In genomic region chrX:119943185-119943988, GRCh38 we compare ENCODE assay signal across 8 cellular contexts. TPM values are rescaled to one million over a fixed set of nuclear protein-coding genes. Genes with fewer than 3 reads are reported as not detected.
DNase-seq lines count a peak whose midpoint lies in the region; ATAC-seq, FAIRE-seq and TF ChIP-seq lines count a peak whose summit lies in the region.

Gene NKAP (minus strand): TSS chrX:119943751. CDS start chrX:119943605, 146 bp downstream.

- H3K36me3 ChIP-seq in bronchial epithelial cell (ENCODE audit: control insufficient read depth, insufficient read depth, low read length), result no peaks in the 10 kb centered on the region
- no peaks in the 10 kb centered on the region for H3K36me3 ChIP-seq in iPS-20b (ENCODE audit: insufficient read depth, low read depth, low read length)

- TF ChIP-seq CTCF in WI38 (IDR thresholded peaks at IDR 0.05; ENCODE audit: low read depth, low read length) (no peak), bronchial epithelial cell (IDR thresholded peaks at IDR 0.05; ENCODE audit: insufficient read depth, low read length, severe bottlenecking) (peak; percentile 4)

- peak within 1 kb of the TSS; percentile 79 for H3K9ac ChIP-seq in iPS-20b (ENCODE audit: low read depth, low read length)

- ATAC-seq in GM18907 (IDR thresholded peaks at IDR 0.05; ENCODE audit: unreplicated experiment), result peak; percentile 80
- peak; percentile 81 for ATAC-seq in HG03139 (IDR thresholded peaks at IDR 0.05; ENCODE audit: unreplicated experiment)

- DNase-seq in AG08395 (ENCODE audit: low spot score) (peak; percentile 85), NCI-H2196 (lab: John Stamatoyannopoulos, UW; ENCODE audit: unreplicated experiment) (peak; percentile 62), bronchial epithelial cell (ENCODE audit: low read depth) (peak; percentile 84)

- FAIRE-seq in bronchial epithelial cell (lab: Jason Lieb, UNC), result peak; percentile 79

- H3K4me3 ChIP-seq in WI38 (ENCODE audit: low read depth, low read length) (peak within 1 kb of the TSS; percentile 72), bronchial epithelial cell (ENCODE audit: low read depth, low read length) (peak within 1 kb of the TSS; percentile 60), iPS-20b (ENCODE audit: low read length) (peak within 1 kb of the TSS; percentile 88), skin epidermis (peak within 1 kb of the TSS; percentile 56 to 81 (median 64))

- no peaks in the 10 kb centered on the region for H3K9me3 ChIP-seq in iPS-20b (ENCODE audit: insufficient read depth, low read depth, low read length)

- H3K4me1 ChIP-seq in iPS-20b (ENCODE audit: insufficient read depth, low read length), result no peaks in the 10 kb centered on the region

- H3K27ac ChIP-seq in iPS-20b (ENCODE audit: low read length), result peak within 1 kb of the TSS; percentile 5
- peak within 1 kb of the TSS; percentile 61 to 91 (median 86) for H3K27ac ChIP-seq in skin epidermis

- H3K27me3 ChIP-seq in bronchial epithelial cell (ENCODE audit: control insufficient read depth, insufficient read depth, low read length), result no peaks in the 10 kb centered on the region
- H3K27me3 ChIP-seq in iPS-20b (ENCODE audit: insufficient read depth, low read length), result no peaks in the 10 kb centered on the region

RNA-seq across cellular contexts. Expression of gene NKAP, which starts in this region (rescaled TPM):
- 3.4 and 6.1 TPM in 2 replicates for total RNA-seq in bronchial epithelial cell

Comparison
In these comparisons a context has a peak if more than half of its experiments do, and no peak if none do; other contexts are left out.
1. Peak in every context shown above with its lines: DNase-seq, ATAC-seq, H3K4me3 ChIP-seq and H3K27ac ChIP-seq.